ENCODE assay signal across 7 cellular contexts in genomic region chr6:112179631-112180030, GRCh38.
DNase-seq lines count a peak whose midpoint lies in the region; ATAC-seq and TF ChIP-seq lines count a peak whose summit lies in the region.

No MANE protein-coding gene starts in this region.

- TF ChIP-seq POLR2A in gastroesophageal sphincter (IDR thresholded peaks at IDR 0.05): no peak
- no peak for TF ChIP-seq POLR2A in stomach (IDR thresholded peaks at IDR 0.05)

- no peak for TF ChIP-seq CTCF in gastroesophageal sphincter (IDR thresholded peaks at IDR 0.05)
- TF ChIP-seq CTCF in stomach (IDR thresholded peaks at IDR 0.05): no peak

- intact Hi-C loops in stomach (cut with DNase I; ENCODE audit: low total_unique reads): loop anchor here (5.0 kb wide), 1 partner anchor 133 kb away; no protein-coding TSS in a partner anchor

- no peak for TF ChIP-seq EP300 in gastroesophageal sphincter (IDR thresholded peaks at IDR 0.05)
- no peak for TF ChIP-seq EP300 in stomach (IDR thresholded peaks at IDR 0.05)

- H3K27me3 ChIP-seq in SJSA1 (replicated peaks) (no peaks in the 10 kb centered on the region), gastroesophageal sphincter (no peaks in the 10 kb centered on the region), stomach (no peaks in the 10 kb centered on the region)

- H3K27ac ChIP-seq in SJSA1 (0 out of 2 replicates have a peak overlapping the region, but pooled peaks have one; percentile 29), gastroesophageal sphincter (peak overlapping the region in 3 of 4 donors; percentile 53 to 78 (median 57)), stomach (peak overlapping the region in 3 of 5 donors; percentile 7 to 31 (median 16))

- H3K4me3 ChIP-seq in SJSA1 (no peak overlapping the region), gastroesophageal sphincter (no peak overlapping the region), stomach (no peak overlapping the region)

- ATAC-seq in gastroesophageal sphincter (no peak), HG03378 (IDR thresholded peaks at IDR 0.05; ENCODE audit: unreplicated experiment) (no peak), HG03280 (IDR thresholded peaks at IDR 0.05; ENCODE audit: unreplicated experiment) (no peak)

- H3K4me1 ChIP-seq in SJSA1 (replicated peaks) (peaks cover 44% of the 10 kb centered on the region), gastroesophageal sphincter (peaks cover 0 to 53% (median 7%) of the 10 kb centered on the region in 3 donors), stomach (peaks cover 0 to 21% (median 9%) of the 10 kb centered on the region in 4 donors)

- WGBS in gastroesophageal sphincter (ENCODE audit: low coverage in 1 of 2), 2 donors: 55 to 80% methylated on average over 3 of the region's 3 CpGs
- 61 to 86% (median 77%) methylated on average over 3 of the region's 3 CpGs for WGBS in stomach, 5 donors

- peak; percentile 58 for DNase-seq in ELR (ENCODE audit: low read depth)
- DNase-seq in SJSA1 (ENCODE audit: low read depth in 1 of 2, low spot score in 2 of 2): peak in 1 of 2 experiments; percentile 58
- DNase-seq in stomach: no peak
- DNase-seq in HCEC 1CT: no peak

- H3K9me3 ChIP-seq in SJSA1 (replicated peaks) (no peaks in the 10 kb centered on the region), gastroesophageal sphincter (no peaks in the 10 kb centered on the region), stomach (no peaks in the 10 kb centered on the region)

- no peaks in the 10 kb centered on the region for H3K36me3 ChIP-seq in SJSA1
- peaks cover 4 to 58% of the 10 kb centered on the region in 2 donors for H3K36me3 ChIP-seq in gastroesophageal sphincter
- peaks cover 0 to 22% (median 14%) of the 10 kb centered on the region in 4 donors for H3K36me3 ChIP-seq in stomach
